ENCODE assay signal across 9 cellular contexts in genomic region chr11:93570759-93571413, GRCh38. TPM values are rescaled to one million over a fixed set of nuclear protein-coding genes. Genes with fewer than 3 reads are reported as not detected.
DNase-seq lines count a peak whose midpoint lies in the region; ATAC-seq and TF ChIP-seq lines count a peak whose summit lies in the region.
"Had no signal": no experiment of that assay in that cellular context is flagged by ENCODE, and none has a peak within 500 bp of the region (broad histone marks: within the 10 kb centered on the region; RNA-seq: fewer than 3 reads in every experiment).

No MANE protein-coding gene starts in this region.

- H3K4me1 ChIP-seq in HCT116 (ENCODE audit: control insufficient read depth in 1 of 2, insufficient read depth in 2 of 2, low read length in 2 of 2): peaks cover 0 to 7% of the 10 kb centered on the region in 2 experiments; a peak in 1 of 4 replicates
- H3K4me1 ChIP-seq in RWPE2 (ENCODE audit: insufficient read depth, poor library complexity, severe bottlenecking): peaks cover 8% of the 10 kb centered on the region
- H3K4me1 ChIP-seq in gastrocnemius medialis: peaks cover 26 to 36% of the 10 kb centered on the region in 2 donors

- in situ Hi-C loops in gastrocnemius medialis (cut with MboI; ENCODE audit: low sequenced_read_pairs in 4 of 4): no loop called here

- no TSS peak for BruUV-seq in HCT116 (replicated peaks; lab: Mats Ljungman, UMichigan)

- no peak for TF ChIP-seq POLR2A in HCT116 (IDR thresholded peaks at IDR 0.05; ENCODE audit: borderline replicate concordance, extremely low read depth, insufficient read depth, insufficient read length)
- no peak for TF ChIP-seq POLR2A in gastrocnemius medialis (IDR thresholded peaks at IDR 0.05)

- H3K27me3 ChIP-seq in HCT116 (ENCODE audit: insufficient read depth, low read length): no peaks in the 10 kb centered on the region
- peaks cover 2% of the 10 kb centered on the region for H3K27me3 ChIP-seq in RWPE2 (ENCODE audit: insufficient read depth, poor library complexity, severe bottlenecking)
- H3K27me3 ChIP-seq in gastrocnemius medialis: no peaks in the 10 kb centered on the region

- peak; percentile 73 for ATAC-seq in HCT116
- peak; percentile 91 for ATAC-seq in RWPE2 (ENCODE audit: low read depth)
- ATAC-seq in gastrocnemius medialis: peak in 1 of 2 donors; percentile 84

- H4K20me1 ChIP-seq in HCT116 (ENCODE audit: insufficient read depth): no peaks in the 10 kb centered on the region

- POLR2A ChIA-PET in HCT116 (lab: Charles Lee): no interaction called here

- CTCF ChIA-PET in HCT116 (lab: Charles Lee): no interaction called here

- no peaks in the 10 kb centered on the region for H3K36me3 ChIP-seq in HCT116 (ENCODE audit: control insufficient read depth in 1 of 2, insufficient read depth in 2 of 2, low read length in 2 of 2)
- no peaks in the 10 kb centered on the region for H3K36me3 ChIP-seq in RWPE2 (ENCODE audit: low read depth)
- H3K36me3 ChIP-seq in gastrocnemius medialis: no peaks in the 10 kb centered on the region

- H3K79me2 ChIP-seq in HCT116 (ENCODE audit: insufficient read depth, low read length): no peaks in the 10 kb centered on the region

- no peaks in the 10 kb centered on the region for H3K9me2 ChIP-seq in HCT116 (ENCODE audit: insufficient read depth)

- no peak overlapping the region for H3K4me3 ChIP-seq in HCT116 (replicated peaks in 1 of 2; ENCODE audit: low read depth in 1 of 2, low read length in 2 of 2)
- H3K4me3 ChIP-seq in RWPE2 (ENCODE audit: severe bottlenecking): no peak overlapping the region
- H3K4me3 ChIP-seq in gastrocnemius medialis: no peak overlapping the region

- TF ChIP-seq CTCF in HCT116 (IDR thresholded peaks at IDR 0.05 in 2 of 3, conservative IDR thresholded peaks at IDR 0.05 in 1 of 3; ENCODE audit: borderline replicate concordance in 1 of 3, insufficient read depth in 1 of 3, low read depth in 2 of 3, low read length in 2 of 3) (no peak), RWPE2 (IDR thresholded peaks at IDR 0.05; ENCODE audit: poor library complexity, severe bottlenecking) (no peak), gastrocnemius medialis (IDR thresholded peaks at IDR 0.05 in 4 of 5, conservative IDR thresholded peaks at IDR 0.05 in 1 of 5) (no peak)

- peak overlapping the region; percentile 3; the same call in 1 of the 2 replicates for H3K4me2 ChIP-seq in HCT116 (ENCODE audit: low read length)

- TF ChIP-seq RAD21 in HCT116 (IDR thresholded peaks at IDR 0.05; ENCODE audit: low read depth): no peak

- peak overlapping the region; percentile 13 for H2AFZ ChIP-seq in HCT116 (ENCODE audit: low read depth, low read length, poor library complexity, severe bottlenecking)

- no peak overlapping the region for H3K9ac ChIP-seq in HCT116 (ENCODE audit: low read length)

- H3K27ac ChIP-seq in HCT116 (ENCODE audit: low read depth, low read length) (no peak overlapping the region), RWPE2 (ENCODE audit: poor library complexity, severe bottlenecking) (no peak overlapping the region), gastrocnemius medialis (peak overlapping the region in 3 of 4 donors; percentile 55 to 67 (median 56))

- DNase-seq in HCT116 (ENCODE audit: low read depth, low spot score) (no peak), RWPE2 (ENCODE audit: low spot score) (no peak), glomerular visceral epithelial cell (ENCODE audit: extremely low spot score) (peak; percentile 19), gastrocnemius medialis (peak; percentile 5 to 41), D341Med (ENCODE audit: low spot score) (no peak), NCI-H82 treated with DMSO at 0.1 percent for 48 hours (lab: John Stamatoyannopoulos, UW; ENCODE audit: unreplicated experiment) (no peak)
- DNase-seq in activated CD4-positive, alpha-beta T cell treated with anti-CD3 and anti-CD28 coated beads, Interleukin-2, amount 50 U/mL, for 1 hour: no peak
- DNase-seq: activated B cell treated with CpG ODN at 0.5 μM for 24 hours, MV-4-11 had no signal

- RAD21 ChIA-PET in HCT116 (lab: Charles Lee; ENCODE audit: low non-redundant PET in 1 of 2, low total read pairs in 2 of 2, uncharacterized antibody in 2 of 2, unreplicated experiment in 2 of 2): no interaction called here

- H3K9me3 ChIP-seq in HCT116 (ENCODE audit: control insufficient read depth in 1 of 2, insufficient read depth in 1 of 2, low read depth in 1 of 2, low read length in 2 of 2): no peaks in the 10 kb centered on the region
- no peaks in the 10 kb centered on the region for H3K9me3 ChIP-seq in RWPE2 (ENCODE audit: severe bottlenecking)
- no peaks in the 10 kb centered on the region for H3K9me3 ChIP-seq in gastrocnemius medialis

- intact Hi-C loops in HCT116 (cut with micrococcal nuclease): no loop called here
- intact Hi-C loops in gastrocnemius medialis (cut with DNase I; ENCODE audit: low total_unique reads): no loop called here

TF ChIP-seq in HCT116, 20 proteins besides CTCF, POLR2A, EP300 and RAD21:
- TF ChIP-seq ELF1 (IDR thresholded peaks at IDR 0.05; ENCODE audit: borderline replicate concordance, low read depth): no peak
- no peak for TF ChIP-seq TCF7L2 (IDR thresholded peaks at IDR 0.05; ENCODE audit: borderline replicate concordance, extremely low read depth, insufficient read depth, insufficient read length)
- TF ChIP-seq JUND (IDR thresholded peaks at IDR 0.05): no peak
- TF ChIP-seq EZH2phosphoT487 (IDR thresholded peaks at IDR 0.05; ENCODE audit: borderline replicate concordance): no peak
- TF ChIP-seq YY1 (IDR thresholded peaks at IDR 0.05; ENCODE audit: extremely low read depth, insufficient replicate concordance, low read depth, low read length): no peak
- TF ChIP-seq CBX3 (IDR thresholded peaks at IDR 0.05; ENCODE audit: low read depth): no peak
- no peak for TF ChIP-seq EZH2 (IDR thresholded peaks at IDR 0.05)
- 0 out of 2 replicates have a peak, but pooled peaks have one; percentile 7 for TF ChIP-seq ATF3 (IDR thresholded peaks at IDR 0.05)
- TF ChIP-seq SP1 (IDR thresholded peaks at IDR 0.05; ENCODE audit: low read depth): no peak
- TF ChIP-seq POLR2AphosphoS5 (IDR thresholded peaks at IDR 0.05; ENCODE audit: low read depth, low read length): no peak
- TF ChIP-seq SRF (IDR thresholded peaks at IDR 0.05; ENCODE audit: low read depth): no peak
- TF ChIP-seq CEBPB (IDR thresholded peaks at IDR 0.05; ENCODE audit: low read depth): no peak
- TF ChIP-seq ZBTB33 (IDR thresholded peaks at IDR 0.05; ENCODE audit: extremely low read depth, insufficient replicate concordance, low read length): no peak
- TF ChIP-seq MAX (IDR thresholded peaks at IDR 0.05): peak; percentile 43; the same call in 1 of the 2 replicates
- TF ChIP-seq FOSL1 (IDR thresholded peaks at IDR 0.05; ENCODE audit: low read depth): no peak
TF ChIP-seq in HCT116: peak in this region for 2.

RNA-seq across cellular contexts. Expression of gene SMCO4, which starts 27.7 kb away (rescaled TPM):
- total RNA-seq in HCT116 (2021; ENCODE audit: unreplicated experiment): 23.1 TPM
- polyA plus RNA-seq in HCT116 (2012): 26.0 and 28.6 TPM in 2 replicates
- total RNA-seq in gastrocnemius medialis: 10 to 100 TPM in 2 of 4 donors, 1 to 10 TPM in 2; 3.1 to 18.1 (median 10.2) TPM

Comparison
In these comparisons a context has a peak if more than half of its experiments do, and no peak if none do; other contexts are left out.
1. DNase-seq: peak in glomerular visceral epithelial cell (single experiment) and gastrocnemius medialis (2 of 2); none in HCT116 (single experiment), RWPE2 (single experiment), D341Med (single experiment), NCI-H82 treated with DMSO at 0.1 percent for 48 hours (single experiment) and activated CD4-positive, alpha-beta T cell treated with anti-CD3 and anti-CD28 coated beads, Interleukin-2, amount 50 U/mL, for 1 hour (single experiment).
2. H3K27ac ChIP-seq: peak in gastrocnemius medialis (3 of 4); none in HCT116 (single experiment) and RWPE2 (single experiment).